Comparison of ENCODE assay signal across 1 cellular context in genomic region chr19:33214621-33215020, GRCh38.
TF ChIP-seq lines count a peak whose summit lies in the region.

No MANE protein-coding gene starts in this region.

TF ChIP-seq in HepG2, 621 proteins besides CTCF, POLR2A, EP300 and RAD21 (continues in another document):
- TF ChIP-seq RERE (CRISPR knock-in tag; IDR thresholded peaks at IDR 0.05; ENCODE audit: low read depth) (no peak), TP53 (CRISPR knock-in tag; conservative IDR thresholded peaks at IDR 0.05) (no peak), HDAC2 (CRISPR knock-in tag; IDR thresholded peaks at IDR 0.05) (no peak), ZSCAN29 (CRISPR knock-in tag; conservative IDR thresholded peaks at IDR 0.05) (no peak), ZBTB49 (CRISPR knock-in tag; IDR thresholded peaks at IDR 0.05; ENCODE audit: borderline replicate concordance) (no peak), CBX1 (IDR thresholded peaks at IDR 0.05; ENCODE audit: low read depth) (no peak), FOXA1 (IDR thresholded peaks at IDR 0.05) (no peak), FOXA1 (CRISPR knock-in tag; IDR thresholded peaks at IDR 0.05) (peak; percentile 36; the same call in 1 of the 2 replicates), ZNF24 (IDR thresholded peaks at IDR 0.05) (no peak), ZNF124 (CRISPR knock-in tag; IDR thresholded peaks at IDR 0.05) (no peak), TEF (CRISPR knock-in tag; IDR thresholded peaks at IDR 0.05) (no peak), CCDC6 (CRISPR knock-in tag; IDR thresholded peaks at IDR 0.05) (no peak), FOSL1 (CRISPR knock-in tag; IDR thresholded peaks at IDR 0.05; ENCODE audit: borderline replicate concordance) (no peak), PLSCR1 (CRISPR knock-in tag; IDR thresholded peaks at IDR 0.05; ENCODE audit: borderline replicate concordance) (no peak), ZBTB21 (CRISPR knock-in tag; IDR thresholded peaks at IDR 0.05) (no peak), ZNF232 (CRISPR knock-in tag; IDR thresholded peaks at IDR 0.05; ENCODE audit: borderline replicate concordance) (no peak), ZNF557 (CRISPR knock-in tag; IDR thresholded peaks at IDR 0.05) (no peak), ZNF432 (CRISPR knock-in tag; IDR thresholded peaks at IDR 0.05; ENCODE audit: borderline replicate concordance) (no peak), SMAD9 (CRISPR knock-in tag; IDR thresholded peaks at IDR 0.05) (no peak), BCL3 (CRISPR knock-in tag; IDR thresholded peaks at IDR 0.05) (no peak), ZNF18 (CRISPR knock-in tag; IDR thresholded peaks at IDR 0.05; ENCODE audit: insufficient replicate concordance) (no peak), ZNF709 (CRISPR knock-in tag; IDR thresholded peaks at IDR 0.05) (no peak), ZUFSP (CRISPR knock-in tag; IDR thresholded peaks at IDR 0.05; ENCODE audit: borderline replicate concordance) (no peak), ZNF687 (CRISPR knock-in tag; IDR thresholded peaks at IDR 0.05) (0 out of 2 replicates have a peak, but pooled peaks have one; percentile 12), ZNF224 (CRISPR knock-in tag; IDR thresholded peaks at IDR 0.05) (no peak), ATAD3A (CRISPR knock-in tag; IDR thresholded peaks at IDR 0.05) (no peak), KIAA2018 (CRISPR knock-in tag; IDR thresholded peaks at IDR 0.05; ENCODE audit: borderline replicate concordance) (no peak)
